ENCODE assay signal across 17 cellular contexts in the genomic region with DNA sequence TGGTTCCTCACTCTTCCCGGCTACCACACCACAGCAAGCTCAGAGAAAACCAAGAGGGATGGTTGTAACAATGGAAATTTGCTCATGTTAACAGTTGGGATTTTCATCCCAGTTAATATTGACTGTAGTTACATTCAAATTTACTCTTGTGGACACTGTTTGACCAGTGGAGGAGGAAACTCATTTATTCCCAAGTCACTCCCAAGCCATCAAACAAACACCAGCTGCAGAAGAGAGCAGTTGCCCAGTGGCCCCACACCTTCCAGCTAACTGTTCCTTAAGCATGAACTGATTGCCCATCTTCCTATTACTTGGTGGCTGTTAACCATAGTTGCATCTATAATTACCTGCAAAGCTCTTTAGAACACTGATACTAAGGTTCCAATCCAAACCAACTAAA. TPM values are rescaled to one million over a fixed set of nuclear protein-coding genes. Genes with fewer than 3 reads are reported as not detected.
DNase-seq lines count a peak whose midpoint lies in the region; ATAC-seq and TF ChIP-seq lines count a peak whose summit lies in the region.
"Had no signal": no experiment of that assay in that cellular context is flagged by ENCODE, and none has a peak within 500 bp of the region (broad histone marks: within the 10 kb centered on the region; RNA-seq: fewer than 3 reads in every experiment).

No MANE protein-coding gene starts in this region.

- DNase-seq in DMS53 (lab: John Stamatoyannopoulos, UW) (peak; percentile 23), DMS53 treated with DMSO at 0.1 percent for 48 hours (lab: John Stamatoyannopoulos, UW; ENCODE audit: unreplicated experiment) (no peak), esophagus muscularis mucosa (ENCODE audit: extremely low spot score) (peak; percentile 31), mucosa of descending colon (peak in 1 of 3 donors; percentile 24), NCI-H2107 (lab: John Stamatoyannopoulos, UW) (no peak)
- DNase-seq: AML-193; Caco-2; Calu3; CD4-positive, alpha-beta T cell; CD8-positive, alpha-beta T cell; DMS79 treated with DMSO at 0.1 percent for 48 hours; GF-D8 had no signal

- H3K9me3 ChIP-seq in esophagus muscularis mucosa (no peaks in the 10 kb centered on the region), mucosa of descending colon (no peaks in the 10 kb centered on the region)
- H3K9me3 ChIP-seq: A549; BLaER1 treated with 17β-estradiol and CSF1 and Interleukin-3, amounts not matched to agents 10 nM and 100 nM; Caco-2 had no signal

- no peak for TF ChIP-seq CTCF in esophagus muscularis mucosa (IDR thresholded peaks at IDR 0.05)
- TF ChIP-seq CTCF in mucosa of descending colon (IDR thresholded peaks at IDR 0.05) = no peak

- H3K36me3 ChIP-seq in esophagus muscularis mucosa (no peaks in the 10 kb centered on the region), mucosa of descending colon (ENCODE audit: low read depth) (no peaks in the 10 kb centered on the region)
- H3K36me3 ChIP-seq: BLaER1 treated with 17β-estradiol and CSF1 and Interleukin-3, amounts not matched to agents 10 nM and 100 nM had no signal

- no peaks in the 10 kb centered on the region for H3K27me3 ChIP-seq in esophagus muscularis mucosa
- H3K27me3 ChIP-seq: BLaER1 treated with 17β-estradiol and CSF1 and Interleukin-3, amounts not matched to agents 10 nM and 100 nM had no signal

- H3K4me3 ChIP-seq in esophagus muscularis mucosa (no peak overlapping the region), mucosa of descending colon (no peak overlapping the region)
- H3K4me3 ChIP-seq: A549; BLaER1 treated with 17β-estradiol and CSF1 and Interleukin-3, amounts not matched to agents 10 nM and 100 nM had no signal

- TF ChIP-seq EP300 in esophagus muscularis mucosa (IDR thresholded peaks at IDR 0.05) = no peak

- H3K27ac ChIP-seq in esophagus muscularis mucosa (replicated peaks in 1 of 4) = no peak overlapping the region
- H3K27ac ChIP-seq: 22Rv1; A549; BLaER1 treated with 17β-estradiol and CSF1 and Interleukin-3, amounts not matched to agents 10 nM and 100 nM; C4-2B had no signal

- H3K4me1 ChIP-seq in esophagus muscularis mucosa = no peaks in the 10 kb centered on the region
- no peaks in the 10 kb centered on the region for H3K4me1 ChIP-seq in mucosa of descending colon (ENCODE audit: low read depth)
- H3K4me1 ChIP-seq: A549; BLaER1 treated with 17β-estradiol and CSF1 and Interleukin-3, amounts not matched to agents 10 nM and 100 nM; Caco-2 had no signal

- no peak for TF ChIP-seq POLR2A in esophagus muscularis mucosa (IDR thresholded peaks at IDR 0.05; ENCODE audit: low read depth)

- WGBS in esophagus muscularis mucosa = 93% methylated on average over 1 of the region's 1 CpG

- ATAC-seq in mucosa of descending colon (peak; percentile 79), GM21576 (IDR thresholded peaks at IDR 0.05; ENCODE audit: unreplicated experiment) (no peak)
- ATAC-seq: A549; CD8-positive, alpha-beta T cell had no signal

- intact Hi-C loops in esophagus muscularis mucosa (cut with DNase I) = no loop called here
- intact Hi-C loops in mucosa of descending colon (cut with DNase I, micrococcal nuclease) = no loop called here

RNA-seq across cellular contexts. Expression of gene MECOM, which starts 24.1 kb away (rescaled TPM):
- total RNA-seq in esophagus muscularis mucosa (10 to 100 TPM; 11.7 to 19.1 (median 13.6) TPM), mucosa of descending colon (100 to 1,000 TPM in 1 of 3 donors, 10 to 100 TPM in 2; 39.8 to 105 (median 90.5) TPM)
- total RNA-seq: CD4-positive, alpha-beta T cell; CD8-positive, alpha-beta T cell had no signal

Comparison
In these comparisons a context has a peak if more than half of its experiments do, and no peak if none do; other contexts are left out.
1. DNase-seq: peak in DMS53 (single experiment) and esophagus muscularis mucosa (single experiment); none in DMS53 treated with DMSO at 0.1 percent for 48 hours (single experiment) and NCI-H2107 (single experiment).